In the genomic region with DNA sequence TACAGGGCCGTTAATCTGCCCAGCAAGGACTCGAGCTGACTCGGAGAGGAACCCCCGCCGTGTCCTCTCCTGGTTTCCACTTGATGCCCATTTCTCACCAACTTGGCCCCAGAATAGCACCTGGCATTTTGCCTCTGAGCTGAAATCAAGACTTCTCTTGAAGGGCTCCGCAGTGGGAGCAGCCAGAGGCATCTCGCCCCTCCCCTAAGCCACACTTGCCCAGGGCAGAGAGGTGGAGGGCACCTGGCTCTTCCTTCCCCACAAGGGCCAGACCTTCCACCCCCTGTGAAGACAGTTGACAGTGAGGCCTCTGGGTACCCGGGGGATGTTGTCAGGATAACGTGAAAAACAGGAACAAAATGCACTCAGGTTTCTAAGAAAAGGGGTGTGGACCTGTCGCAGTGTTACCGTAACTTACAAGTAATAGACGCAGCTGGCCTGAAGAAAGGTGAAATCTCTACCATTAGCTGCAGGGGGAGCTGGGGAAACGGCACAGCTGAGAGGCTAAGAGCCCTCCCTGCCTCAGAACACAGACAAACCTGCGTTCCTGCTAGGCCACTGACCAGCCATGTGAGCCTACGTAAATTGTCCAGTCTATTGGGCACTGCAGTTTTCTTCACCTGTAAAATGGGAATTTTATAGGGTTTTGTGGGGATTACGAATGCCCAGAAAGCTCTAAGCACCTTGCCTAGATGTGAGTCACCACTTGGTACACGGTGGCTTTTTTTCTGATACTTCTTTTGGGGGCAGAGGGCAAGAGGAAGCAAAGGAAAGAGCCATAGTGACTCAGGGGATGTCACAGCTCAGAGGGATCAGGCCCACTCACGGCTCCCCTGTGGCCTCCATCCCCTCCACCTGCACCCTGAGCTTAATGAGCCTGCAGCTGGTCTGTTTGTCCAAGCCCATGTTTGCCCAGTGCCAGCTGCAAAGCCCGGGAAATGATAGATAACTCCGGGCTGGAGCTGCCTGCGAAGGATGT, we compare ENCODE assay signal across 2 cellular contexts.
TF ChIP-seq lines count a peak whose summit lies in the region.

No MANE protein-coding gene starts in this region.

TF ChIP-seq in SK-N-SH, 30 proteins besides CTCF, POLR2A, EP300 and RAD21 (continued from another document):
- no peak for TF ChIP-seq ZBTB33 (IDR thresholded peaks at IDR 0.05; ENCODE audit: borderline replicate concordance, low read depth)

TF ChIP-seq in SK-N-SH treated with all-trans-retinoic acid at 6 μM for 48 hours, 23 proteins besides CTCF, POLR2A, EP300 and RAD21 (continued from another document):
- no peak for TF ChIP-seq CSRNP3 (CRISPR knock-in tag; IDR thresholded peaks at IDR 0.05)
TF ChIP-seq in SK-N-SH treated with all-trans-retinoic acid at 6 μM for 48 hours: peak in this region for 0.
